Comparison of ENCODE assay signal across 10 cellular contexts in the genomic region with DNA sequence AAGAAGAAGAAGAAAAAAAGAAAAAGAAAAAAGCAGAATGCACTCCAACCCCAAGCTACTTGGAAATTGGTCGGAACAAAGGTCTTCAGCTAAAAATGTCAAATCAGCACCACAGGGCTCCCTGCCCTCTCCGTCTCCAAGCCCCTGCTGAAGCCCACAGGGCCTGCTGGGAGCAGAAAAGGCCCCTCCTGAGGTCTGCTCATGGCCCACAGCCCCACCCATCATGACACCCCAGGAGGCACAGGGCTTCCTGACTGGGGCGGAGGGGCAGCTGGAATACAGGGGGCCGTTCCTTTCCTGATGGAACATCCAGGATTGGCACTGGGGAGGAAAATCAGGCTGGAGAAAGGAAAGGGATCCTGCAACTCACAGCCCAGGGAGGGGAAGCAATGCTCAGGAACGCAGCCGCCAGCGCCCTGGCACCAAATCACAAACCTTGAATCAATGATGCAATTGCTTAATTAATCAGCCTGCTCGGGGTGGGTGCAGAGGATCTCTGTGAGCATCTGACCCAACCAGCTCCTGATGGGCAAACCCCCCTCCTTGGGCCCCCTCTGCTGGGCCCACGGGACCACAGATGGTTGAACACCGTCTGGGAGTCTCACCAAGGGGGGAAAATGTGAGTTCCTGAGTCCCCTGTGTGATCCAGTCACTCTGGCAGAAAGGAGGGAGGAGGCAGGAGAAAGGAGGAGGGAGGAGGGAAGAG.
DNase-seq lines count a peak whose midpoint lies in the region; ATAC-seq and TF ChIP-seq lines count a peak whose summit lies in the region.
"Had no signal": no experiment of that assay in that cellular context is flagged by ENCODE, and none has a peak within 500 bp of the region (broad histone marks: within the 10 kb centered on the region; RNA-seq: fewer than 3 reads in every experiment).

No MANE protein-coding gene starts in this region.

- intact Hi-C loops in left cardiac atrium (cut with DNase I) = no loop called here

- peak overlapping the region; percentile 59 for H3K4me3 Mint-ChIP-seq in WTC11

- H3K4me1 Mint-ChIP-seq in WTC11 = peaks cover 91% of the 10 kb centered on the region

- H3K9me3 Mint-ChIP-seq in WTC11 = no peaks in the 10 kb centered on the region

- H3K27ac Mint-ChIP-seq in WTC11 = peak overlapping the region; percentile 96

- H3K18ac ChIP-seq in trophoblast cell (ENCODE audit: low read length) = peak overlapping the region; percentile 83

- peaks cover 36% of the 10 kb centered on the region for H3K79me1 ChIP-seq in trophoblast cell (ENCODE audit: low read length)

- H3K36me3 ChIP-seq in trophoblast cell (ENCODE audit: control insufficient read depth in 1 of 2, insufficient read depth in 2 of 2, low read length in 2 of 2) = peaks cover 0 to 2% of the 10 kb centered on the region in 2 experiments

- peak overlapping the region; percentile 80 for H3K4ac ChIP-seq in trophoblast cell (ENCODE audit: low read depth, low read length)

- H3K14ac ChIP-seq in trophoblast cell (ENCODE audit: low read length) = peak overlapping the region; percentile 79

- H3K27me3 ChIP-seq in trophoblast cell (ENCODE audit: insufficient read depth, low read length) = no peaks in the 10 kb centered on the region

- peak; percentile 86 for DNase-seq in DMS 273 (lab: John Stamatoyannopoulos, UW; ENCODE audit: unreplicated experiment)
- DNase-seq in WTC11 (ENCODE audit: low spot score) = no peak
- peak; percentile 67 for DNase-seq in left cardiac atrium
- no peak for DNase-seq in trophoblast cell
- no peak for DNase-seq in NCI-H2081 (lab: John Stamatoyannopoulos, UW)
- no peak for DNase-seq in DMS79 treated with DMSO at 0.1 percent for 48 hours (lab: John Stamatoyannopoulos, UW)
- DNase-seq in midbrain (lab: John Stamatoyannopoulos, UW) = no peak
- DNase-seq: activated gamma-delta T cell treated with Interleukin-2 at 50 U/mL for 16 hours; stimulated activated CD4-positive, alpha-beta T cell treated with anti-CD3 and anti-CD28 coated beads, Interleukin-2, amount 100 ng/mL, for 24 hours had no signal

- H3K4me2 ChIP-seq in trophoblast cell (ENCODE audit: low read length) = no peak overlapping the region

- no peak for TF ChIP-seq CTCF in WTC11 (IDR thresholded peaks at IDR 0.05)

- no peak overlapping the region for H3K9ac ChIP-seq in trophoblast cell (ENCODE audit: low read length)

- no peak overlapping the region for H3K4me3 ChIP-seq in trophoblast cell (ENCODE audit: low read depth, low read length)

- peak overlapping the region; percentile 96 for H2AK5ac ChIP-seq in trophoblast cell (ENCODE audit: low read length)

- no peaks in the 10 kb centered on the region for H3K27me3 Mint-ChIP-seq in WTC11 (ENCODE audit: low read depth)

- peak overlapping the region; percentile 35 for H2AFZ ChIP-seq in trophoblast cell (ENCODE audit: insufficient read depth, low read length, poor library complexity)

- ATAC-seq in WTC11 (0 out of 2 replicates have a peak, but pooled peaks have one; percentile 1), left cardiac atrium (peak; percentile 39 to 64), GM19035 (IDR thresholded peaks at IDR 0.05; ENCODE audit: unreplicated experiment) (no peak)

- CTCF ChIA-PET in WTC11 (lab: Charles Lee) = interaction anchor here (0.7 to 2.4 kb wide), 3 partner anchors 12 to 175 kb away, joined by 3 to 10 read pairs (median 4); no protein-coding TSS in a partner anchor

- H4K8ac ChIP-seq in trophoblast cell (ENCODE audit: low read depth, low read length) = peak overlapping the region; percentile 67

- POLR2A ChIA-PET in WTC11 (lab: Charles Lee) = no interaction called here

- WGBS in trophoblast cell (ENCODE audit: extremely low coverage, insufficient coverage, insufficient read length) = no CpG with 5 or more reads among the region's 10 CpGs

- peak overlapping the region; percentile 88 for H2BK12ac ChIP-seq in trophoblast cell (ENCODE audit: low read length)

- no peaks in the 10 kb centered on the region for H3K36me3 Mint-ChIP-seq in WTC11

- H3K79me2 ChIP-seq in trophoblast cell (ENCODE audit: control insufficient read depth, insufficient read depth, low read length, poor library complexity) = peaks cover 13% of the 10 kb centered on the region

- peak overlapping the region; percentile 92 for H2BK120ac ChIP-seq in trophoblast cell (ENCODE audit: insufficient read depth, low read length, poor library complexity)

- no peaks in the 10 kb centered on the region for H3K9me3 ChIP-seq in trophoblast cell (ENCODE audit: insufficient read depth, low read depth, low read length)

- H4K91ac ChIP-seq in trophoblast cell (ENCODE audit: low read depth, low read length) = peak overlapping the region; percentile 90

- H2BK5ac ChIP-seq in trophoblast cell (ENCODE audit: low read depth, low read length, poor library complexity) = peak overlapping the region; percentile 76

- peak overlapping the region; percentile 53 for H3K27ac ChIP-seq in trophoblast cell (ENCODE audit: low read depth, low read length)

- peaks cover 51 to 56% of the 10 kb centered on the region in 2 experiments for H3K4me1 ChIP-seq in trophoblast cell (ENCODE audit: control insufficient read depth in 1 of 2, insufficient read depth in 2 of 2, low read length in 2 of 2)

- H3K23ac ChIP-seq in trophoblast cell (ENCODE audit: low read length) = no peak overlapping the region

- no peak overlapping the region for H4K12ac ChIP-seq in trophoblast cell (ENCODE audit: low read depth, low read length)

TF ChIP-seq in WTC11, 78 proteins besides CTCF, POLR2A, EP300 and RAD21:
- peak; percentile 78 for TF ChIP-seq ZNF423 (CRISPR knock-in tag; IDR thresholded peaks at IDR 0.05)
- TF ChIP-seq SMAD3 (CRISPR knock-in tag; IDR thresholded peaks at IDR 0.05; ENCODE audit: borderline replicate concordance) = no peak
- no peak for TF ChIP-seq TEAD1 (CRISPR knock-in tag; IDR thresholded peaks at IDR 0.05)
- TF ChIP-seq, protein P1, sequence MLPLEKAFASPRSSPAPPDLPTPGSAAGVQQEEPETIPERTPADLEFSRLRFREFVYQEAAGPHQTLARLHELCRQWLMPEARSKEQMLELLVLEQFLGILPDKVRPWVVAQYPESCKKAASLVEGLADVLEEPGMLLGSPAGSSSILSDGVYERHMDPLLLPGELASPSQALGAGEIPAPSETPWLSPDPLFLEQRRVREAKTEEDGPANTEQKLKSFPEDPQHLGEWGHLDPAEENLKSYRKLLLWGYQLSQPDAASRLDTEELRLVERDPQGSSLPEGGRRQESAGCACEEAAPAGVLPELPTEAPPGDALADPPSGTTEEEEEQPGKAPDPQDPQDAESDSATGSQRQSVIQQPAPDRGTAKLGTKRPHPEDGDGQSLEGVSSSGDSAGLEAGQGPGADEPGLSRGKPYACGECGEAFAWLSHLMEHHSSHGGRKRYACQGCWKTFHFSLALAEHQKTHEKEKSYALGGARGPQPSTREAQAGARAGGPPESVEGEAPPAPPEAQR (CRISPR knock-in tag; IDR thresholded peaks at IDR 0.05) = no peak
- no peak for TF ChIP-seq ELF4 (CRISPR knock-in tag; IDR thresholded peaks at IDR 0.05; ENCODE audit: low read depth)
- TF ChIP-seq JUN (CRISPR knock-in tag; IDR thresholded peaks at IDR 0.05) = no peak
- no peak for TF ChIP-seq EMX1 (CRISPR knock-in tag; IDR thresholded peaks at IDR 0.05)
- TF ChIP-seq, protein P2, sequence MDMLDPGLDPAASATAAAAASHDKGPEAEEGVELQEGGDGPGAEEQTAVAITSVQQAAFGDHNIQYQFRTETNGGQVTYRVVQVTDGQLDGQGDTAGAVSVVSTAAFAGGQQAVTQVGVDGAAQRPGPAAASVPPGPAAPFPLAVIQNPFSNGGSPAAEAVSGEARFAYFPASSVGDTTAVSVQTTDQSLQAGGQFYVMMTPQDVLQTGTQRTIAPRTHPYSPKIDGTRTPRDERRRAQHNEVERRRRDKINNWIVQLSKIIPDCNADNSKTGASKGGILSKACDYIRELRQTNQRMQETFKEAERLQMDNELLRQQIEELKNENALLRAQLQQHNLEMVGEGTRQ (CRISPR knock-in tag; IDR thresholded peaks at IDR 0.05) = no peak
- no peak for TF ChIP-seq TCF7 (CRISPR knock-in tag; IDR thresholded peaks at IDR 0.05; ENCODE audit: low read depth)
- TF ChIP-seq SOX15 (CRISPR knock-in tag; IDR thresholded peaks at IDR 0.05) = no peak
- TF ChIP-seq, protein P3, sequence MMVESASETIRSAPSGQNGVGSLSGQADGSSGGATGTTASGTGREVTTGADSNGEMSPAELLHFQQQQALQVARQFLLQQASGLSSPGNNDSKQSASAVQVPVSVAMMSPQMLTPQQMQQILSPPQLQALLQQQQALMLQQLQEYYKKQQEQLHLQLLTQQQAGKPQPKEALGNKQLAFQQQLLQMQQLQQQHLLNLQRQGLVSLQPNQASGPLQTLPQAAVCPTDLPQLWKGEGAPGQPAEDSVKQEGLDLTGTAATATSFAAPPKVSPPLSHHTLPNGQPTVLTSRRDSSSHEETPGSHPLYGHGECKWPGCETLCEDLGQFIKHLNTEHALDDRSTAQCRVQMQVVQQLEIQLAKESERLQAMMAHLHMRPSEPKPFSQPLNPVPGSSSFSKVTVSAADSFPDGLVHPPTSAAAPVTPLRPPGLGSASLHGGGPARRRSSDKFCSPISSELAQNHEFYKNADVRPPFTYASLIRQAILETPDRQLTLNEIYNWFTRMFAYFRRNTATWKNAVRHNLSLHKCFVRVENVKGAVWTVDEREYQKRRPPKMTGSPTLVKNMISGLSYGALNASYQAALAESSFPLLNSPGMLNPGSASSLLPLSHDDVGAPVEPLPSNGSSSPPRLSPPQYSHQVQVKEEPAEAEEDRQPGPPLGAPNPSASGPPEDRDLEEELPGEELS (CRISPR knock-in tag; IDR thresholded peaks at IDR 0.05) = no peak
- no peak for TF ChIP-seq PRRX2 (CRISPR knock-in tag; IDR thresholded peaks at IDR 0.05)
- TF ChIP-seq, protein P4, sequence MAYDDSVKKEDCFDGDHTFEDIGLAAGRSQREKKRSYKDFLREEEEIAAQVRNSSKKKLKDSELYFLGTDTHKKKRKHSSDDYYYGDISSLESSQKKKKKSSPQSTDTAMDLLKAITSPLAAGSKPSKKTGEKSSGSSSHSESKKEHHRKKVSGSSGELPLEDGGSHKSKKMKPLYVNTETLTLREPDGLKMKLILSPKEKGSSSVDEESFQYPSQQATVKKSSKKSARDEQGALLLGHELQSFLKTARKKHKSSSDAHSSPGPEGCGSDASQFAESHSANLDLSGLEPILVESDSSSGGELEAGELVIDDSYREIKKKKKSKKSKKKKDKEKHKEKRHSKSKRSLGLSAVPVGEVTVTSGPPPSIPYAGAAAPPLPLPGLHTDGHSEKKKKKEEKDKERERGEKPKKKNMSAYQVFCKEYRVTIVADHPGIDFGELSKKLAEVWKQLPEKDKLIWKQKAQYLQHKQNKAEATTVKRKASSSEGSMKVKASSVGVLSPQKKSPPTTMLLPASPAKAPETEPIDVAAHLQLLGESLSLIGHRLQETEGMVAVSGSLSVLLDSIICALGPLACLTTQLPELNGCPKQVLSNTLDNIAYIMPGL (CRISPR knock-in tag; IDR thresholded peaks at IDR 0.05) = no peak
- peak; percentile 96 for TF ChIP-seq ZNF263 (CRISPR knock-in tag; IDR thresholded peaks at IDR 0.05; ENCODE audit: low read depth)
- TF ChIP-seq IRF2 (CRISPR knock-in tag; IDR thresholded peaks at IDR 0.05; ENCODE audit: borderline replicate concordance, low read depth) = no peak
- TF ChIP-seq SP1 (CRISPR knock-in tag; conservative IDR thresholded peaks at IDR 0.05) = no peak

Comparison
In these comparisons a context has a peak if more than half of its experiments do, and no peak if none do; other contexts are left out.
1. DNase-seq: peak in DMS 273 (single experiment) and left cardiac atrium (single experiment); none in WTC11 (single experiment), trophoblast cell (0 of 2), NCI-H2081 (0 of 2), DMS79 treated with DMSO at 0.1 percent for 48 hours (single experiment) and midbrain (single experiment).